13 cellular contexts compared by ENCODE assay signal in genomic region chr5:75465480-75465879, GRCh38. TPM values are rescaled to one million over a fixed set of nuclear protein-coding genes. Genes with fewer than 3 reads are reported as not detected.
DNase-seq lines count a peak whose midpoint lies in the region; ATAC-seq and TF ChIP-seq lines count a peak whose summit lies in the region.
"Had no signal": no experiment of that assay in that cellular context is flagged by ENCODE, and none has a peak within 500 bp of the region (broad histone marks: within the 10 kb centered on the region; RNA-seq: fewer than 3 reads in every experiment).

No MANE protein-coding gene starts in this region.

- H3K79me2 ChIP-seq in H9 (ENCODE audit: insufficient read depth, low read length) = no peaks in the 10 kb centered on the region; the same call in 1 of the 2 replicates

- H3K4ac ChIP-seq in H9 (ENCODE audit: low read depth, low read length) = no peak overlapping the region

- no peak overlapping the region for H3K56ac ChIP-seq in H9 (ENCODE audit: insufficient read length, low read depth, low read length)

- H3K27me3 Mint-ChIP-seq in H9 (ENCODE audit: low read depth) = no peaks in the 10 kb centered on the region
- H3K27me3 Mint-ChIP-seq: central memory CD8-positive, alpha-beta T cell had no signal

- H4K5ac ChIP-seq in H9 (ENCODE audit: insufficient read length, low read depth, low read length) = no peak overlapping the region

- H3K36me3 ChIP-seq in esophagus squamous epithelium = no peaks in the 10 kb centered on the region
- H3K36me3 ChIP-seq: neutrophil had no signal

- H3K79me1 ChIP-seq in H9 (ENCODE audit: insufficient read depth, low read depth, low read length, poor library complexity, severe bottlenecking) = peaks cover 7% of the 10 kb centered on the region

- no peaks in the 10 kb centered on the region for H3K9me3 ChIP-seq in H9 (ENCODE audit: control insufficient read depth, low read depth, low read length)
- H3K9me3 ChIP-seq in right cardiac atrium (ENCODE audit: control insufficient read depth, low read length) = peaks cover 5% of the 10 kb centered on the region
- peaks cover 0 to 26% (median 16%) of the 10 kb centered on the region in 3 donors for H3K9me3 ChIP-seq in esophagus squamous epithelium
- H3K9me3 ChIP-seq: neutrophil had no signal

- peaks cover 37 to 49% of the 10 kb centered on the region in 2 experiments for H3K4me1 Mint-ChIP-seq in H9

- DNase-seq in AG09309 (ENCODE audit: low read depth) (peak; percentile 1), H9 (no peak), amniotic epithelial cell (ENCODE audit: low read depth) (peak; percentile 8), right cardiac atrium (no peak), NCI-H1105 treated with DMSO at 0.1 percent for 48 hours (lab: John Stamatoyannopoulos, UW) (no peak), esophagus squamous epithelium (lab: John Stamatoyannopoulos, UW) (no peak)
- no peak for DNase-seq in stimulated activated CD4-positive, alpha-beta T cell treated with anti-CD3 and anti-CD28 coated beads, Interleukin-15, amount 100 ng/mL, for 24 hours
- DNase-seq: stimulated activated CD4-positive, alpha-beta T cell treated with anti-CD3 and anti-CD28 coated beads, Interleukin-2, amount 100 ng/mL, for 24 hours had no signal

- H4K8ac ChIP-seq in H9 (replicated peaks; ENCODE audit: insufficient read length, low read depth, low read length) = no peak overlapping the region

- H3K14ac ChIP-seq in H9 (ENCODE audit: insufficient read depth, low read length) = no peak overlapping the region

- no peak overlapping the region for H2AK5ac ChIP-seq in H9 (ENCODE audit: insufficient read length, low read length)

- H3K23ac ChIP-seq in H9 (ENCODE audit: insufficient read length, low read depth, low read length) = no peak overlapping the region

- H2AFZ ChIP-seq in H9 (ENCODE audit: low read length) = no peak overlapping the region

- H3K27me3 ChIP-seq in H9 (ENCODE audit: insufficient read depth, low read length) (no peaks in the 10 kb centered on the region), right cardiac atrium (ENCODE audit: control insufficient read depth, insufficient read depth) (no peaks in the 10 kb centered on the region), esophagus squamous epithelium (no peaks in the 10 kb centered on the region)
- H3K27me3 ChIP-seq: BLaER1, neutrophil had no signal

- no peak overlapping the region for H3K18ac ChIP-seq in H9 (ENCODE audit: insufficient read length, low read depth, low read length)

- no peak overlapping the region for H3K9ac ChIP-seq in H9 (ENCODE audit: extremely low read depth, insufficient read length, low read length)
- H3K9ac ChIP-seq: BLaER1 had no signal

- peaks cover 4 to 15% (median 9%) of the 10 kb centered on the region in 3 experiments for H3K36me3 Mint-ChIP-seq in H9 (ENCODE audit: insufficient read depth in 1 of 3, low read depth in 3 of 3)

- no peak overlapping the region for H3K4me2 ChIP-seq in H9 (ENCODE audit: insufficient read depth, insufficient read length, low read length)
- H3K4me2 ChIP-seq: BLaER1 had no signal

- no CpG with 5 or more reads among the region's 1 CpG for WGBS in H9 (ENCODE audit: extremely low coverage, insufficient read length, low lambda C conversion rate)
- WGBS in right cardiac atrium = 62% methylated on average over 1 of the region's 1 CpG
- WGBS in esophagus squamous epithelium, 2 donors = 89 to 100% methylated on average over 1 of the region's 1 CpG

- no peak overlapping the region for H2BK120ac ChIP-seq in H9 (ENCODE audit: low read depth, low read length, poor library complexity, severe bottlenecking)

- no peaks in the 10 kb centered on the region for H3K23me2 ChIP-seq in H9 (ENCODE audit: insufficient read length, low read depth, low read length, poor library complexity, severe bottlenecking)

- no peak overlapping the region for H2BK12ac ChIP-seq in H9 (ENCODE audit: insufficient read length, low read depth, low read length)

- no peak overlapping the region for H3K4me3 ChIP-seq in AG09309 (ENCODE audit: control insufficient read depth, low read depth, low read length)
- H3K4me3 ChIP-seq in right cardiac atrium (ENCODE audit: low read length) = no peak overlapping the region
- H3K4me3 ChIP-seq in esophagus squamous epithelium = no peak overlapping the region
- H3K4me3 ChIP-seq: BLaER1 had no signal

- H4K91ac ChIP-seq in H9 (ENCODE audit: insufficient read length, low read depth, low read length) = no peak overlapping the region

- intact Hi-C loops in right cardiac atrium (cut with DNase I) = no loop called here
- intact Hi-C loops in esophagus squamous epithelium (cut with DNase I) = no loop called here

- TF ChIP-seq CTCF in AG09309 (IDR thresholded peaks at IDR 0.05; ENCODE audit: control insufficient read depth, insufficient read depth, low read depth, low read length, missing control alignments) (no peak), H9 (conservative IDR thresholded peaks at IDR 0.05) (no peak), esophagus squamous epithelium (IDR thresholded peaks at IDR 0.05) (no peak)

- peak; percentile 80 to 95 for ATAC-seq in right cardiac atrium
- ATAC-seq in GM21786 (IDR thresholded peaks at IDR 0.05; ENCODE audit: unreplicated experiment) = no peak

- H2BK5ac ChIP-seq in H9 (ENCODE audit: insufficient read length, low read length) = no peak overlapping the region

- H3K27ac Mint-ChIP-seq in H9 = peak overlapping the region; percentile 3 to 44 (median 25); a peak in 3 of 7 replicates

- H3K27ac ChIP-seq in H9 (ENCODE audit: insufficient read length, low read depth, low read length) (no peak overlapping the region), right cardiac atrium (ENCODE audit: low read length) (no peak overlapping the region), esophagus squamous epithelium (no peak overlapping the region)
- H3K27ac ChIP-seq: BLaER1, HL-60, neutrophil had no signal

- H3K4me1 ChIP-seq in H9 (ENCODE audit: insufficient read depth, low read length) (peaks cover 15% of the 10 kb centered on the region), right cardiac atrium (ENCODE audit: control insufficient read depth, insufficient read depth, low read length) (no peaks in the 10 kb centered on the region), esophagus squamous epithelium (peaks cover 5 to 47% (median 10%) of the 10 kb centered on the region in 3 donors)
- H3K4me1 ChIP-seq: BLaER1 had no signal

- no peak overlapping the region; a peak in 1 of 5 replicates for H3K4me3 Mint-ChIP-seq in H9
- H3K4me3 Mint-ChIP-seq: central memory CD8-positive, alpha-beta T cell had no signal

- no peak overlapping the region for H2BK15ac ChIP-seq in H9 (ENCODE audit: low read depth, low read length)

- H3T11ph ChIP-seq in H9 (ENCODE audit: low read length) = no peak overlapping the region

- peaks cover 5 to 6% of the 10 kb centered on the region in 2 experiments; a peak in 4 of 5 replicates for H3K9me3 Mint-ChIP-seq in H9

- H2BK20ac ChIP-seq in H9 (ENCODE audit: low read depth, low read length, poor library complexity, severe bottlenecking) = no peak overlapping the region

- no peaks in the 10 kb centered on the region for H4K20me1 ChIP-seq in H9 (ENCODE audit: control insufficient read depth, insufficient read depth, insufficient read length)

- no peak for TF ChIP-seq POLR2A in esophagus squamous epithelium (IDR thresholded peaks at IDR 0.05)

RNA-seq across cellular contexts. Expression of gene CERT1, which starts 45.9 kb away (rescaled TPM):
- total RNA-seq in H9 (2021) = 48.1 and 50.2 TPM in 2 replicates
- 10 to 100 TPM; 26.1 to 28.7 (median 28.0) TPM for total RNA-seq in right cardiac atrium
- 9.1 TPM for polyA plus RNA-seq in right cardiac atrium
- 10 to 100 TPM; 19.8 to 29.9 (median 24.4) TPM for total RNA-seq in esophagus squamous epithelium

RNA-seq across cellular contexts. Expression of gene POLK, which starts 46.2 kb away (rescaled TPM):
- total RNA-seq in H9 (2021) = 7.6 and 9.9 TPM in 2 replicates
- total RNA-seq in right cardiac atrium = 10 to 100 TPM; 24.3 to 25.7 (median 24.9) TPM
- 7.2 TPM for polyA plus RNA-seq in right cardiac atrium
- 10 to 100 TPM in 3 of 4 donors, 1 to 10 TPM in 1; 8.6 to 27.5 (median 14.1) TPM for total RNA-seq in esophagus squamous epithelium

Comparison
In these comparisons a context has a peak if more than half of its experiments do, and no peak if none do; other contexts are left out.
1. DNase-seq: peak in AG09309 (single experiment) and amniotic epithelial cell (single experiment); none in H9 (single experiment), right cardiac atrium (0 of 3), NCI-H1105 treated with DMSO at 0.1 percent for 48 hours (single experiment), esophagus squamous epithelium (single experiment) and stimulated activated CD4-positive, alpha-beta T cell treated with anti-CD3 and anti-CD28 coated beads, Interleukin-15, amount 100 ng/mL, for 24 hours (single experiment).